ENCODE assay signal across 7 cellular contexts in genomic region chr7:50431906-50432305, GRCh38.
"Had no signal": no experiment of that assay in that cellular context is flagged by ENCODE, and none has a peak within 500 bp of the region (broad histone marks: within the 10 kb centered on the region; RNA-seq: fewer than 3 reads in every experiment).

No MANE protein-coding gene starts in this region.

- FAIRE-seq: G401.6, GM12878, GM12892, GM18507, GM19239 had no signal

- H3K4me3 ChIP-seq: GM12878 had no signal

- ATAC-seq: GM12878 had no signal

- DNase-seq: GDM1, GF-D8 had no signal
